In genomic region chr10:18230794-18231193, GRCh38 we compare ENCODE assay signal across 15 cellular contexts.
"Had no signal": no experiment of that assay in that cellular context is flagged by ENCODE, and none has a peak within 500 bp of the region (broad histone marks: within the 10 kb centered on the region; RNA-seq: fewer than 3 reads in every experiment).

No MANE protein-coding gene starts in this region.

- H3K79me2 ChIP-seq: parathyroid adenoma had no signal

- H3K9ac ChIP-seq: parathyroid adenoma had no signal

- H3K36me3 ChIP-seq: gastrocnemius medialis, thyroid gland, WERI-Rb-1 had no signal

- H3K9me3 Mint-ChIP-seq: activated naive CD4-positive, alpha-beta T cell treated with anti-CD3 and anti-CD28 coated beads for 36 hours; activated T-helper 1 cell treated with anti-CD3 and anti-CD28 coated beads, Interleukin-12 subunit alpha, Interleukin-12 subunit beta, Interleukin-2, Interleukin-4 antibody, amounts not matched to agents 30 ng/mL and 10 ng/mL and 1 ng/mL, durations not matched to agents 14 hours and 24 hours and 36 hours; brain; endodermal cell; stimulated activated effector memory CD8-positive, alpha-beta T cell treated with anti-CD3 and anti-CD28 coated beads, Interleukin-12 subunit alpha, Interleukin-12 subunit beta, amount 100 ng/mL, for 72 hours had no signal

- H3K4me1 Mint-ChIP-seq: activated CD4-positive, alpha-beta T cell treated with anti-CD3 and anti-CD28 coated beads for 36 hours; stimulated activated effector memory CD8-positive, alpha-beta T cell treated with anti-CD3 and anti-CD28 coated beads, Interleukin-12 subunit alpha, Interleukin-12 subunit beta, amount 100 ng/mL, for 72 hours had no signal

- H3K4me3 ChIP-seq: gastrocnemius medialis, smooth muscle cell, thyroid gland had no signal

- ATAC-seq: activated CD4-positive, alpha-beta T cell treated with anti-CD3 and anti-CD28 coated beads for 36 hours; activated CD8-positive, alpha-beta T cell treated with anti-CD3 and anti-CD28 coated beads, Interleukin-2, amount 10 ng/mL, durations not matched to agents 7 days and 5 days; gastrocnemius medialis; left ventricle myocardium superior; stimulated activated effector memory CD8-positive, alpha-beta T cell treated with anti-CD3 and anti-CD28 coated beads, Interleukin-12 subunit alpha, Interleukin-12 subunit beta, amount 100 ng/mL, for 72 hours had no signal

- H3K4me3 Mint-ChIP-seq: activated CD4-positive, alpha-beta T cell treated with anti-CD3 and anti-CD28 coated beads for 36 hours; activated CD8-positive, alpha-beta T cell treated with anti-CD3 and anti-CD28 coated beads, Interleukin-2, amount 10 ng/mL, durations not matched to agents 7 days and 5 days; activated naive CD4-positive, alpha-beta T cell treated with anti-CD3 and anti-CD28 coated beads for 36 hours; activated T-helper 1 cell treated with anti-CD3 and anti-CD28 coated beads, Interleukin-12 subunit alpha, Interleukin-12 subunit beta, Interleukin-2, Interleukin-4 antibody, amounts not matched to agents 30 ng/mL and 10 ng/mL and 1 ng/mL, durations not matched to agents 14 hours and 24 hours and 36 hours; brain; endodermal cell; stimulated activated effector memory CD8-positive, alpha-beta T cell treated with anti-CD3 and anti-CD28 coated beads, Interleukin-12 subunit alpha, Interleukin-12 subunit beta, amount 100 ng/mL, for 72 hours had no signal

- H3K27ac Mint-ChIP-seq: activated CD4-positive, alpha-beta T cell treated with anti-CD3 and anti-CD28 coated beads for 36 hours; activated CD8-positive, alpha-beta T cell treated with anti-CD3 and anti-CD28 coated beads, Interleukin-2, amount 10 ng/mL, durations not matched to agents 7 days and 5 days; activated naive CD4-positive, alpha-beta T cell treated with anti-CD3 and anti-CD28 coated beads for 36 hours; activated T-helper 1 cell treated with anti-CD3 and anti-CD28 coated beads, Interleukin-12 subunit alpha, Interleukin-12 subunit beta, Interleukin-2, Interleukin-4 antibody, amounts not matched to agents 30 ng/mL and 10 ng/mL and 1 ng/mL, durations not matched to agents 14 hours and 24 hours and 36 hours; brain; endodermal cell; stimulated activated effector memory CD8-positive, alpha-beta T cell treated with anti-CD3 and anti-CD28 coated beads, Interleukin-12 subunit alpha, Interleukin-12 subunit beta, amount 100 ng/mL, for 72 hours had no signal

- DNase-seq: activated CD4-positive, alpha-beta T cell treated with anti-CD3 and anti-CD28 coated beads for 36 hours; activated CD8-positive, alpha-beta T cell treated with anti-CD3 and anti-CD28 coated beads, Interleukin-2, amount 10 ng/mL, durations not matched to agents 7 days and 5 days; activated naive CD4-positive, alpha-beta T cell treated with anti-CD3 and anti-CD28 coated beads for 36 hours; cerebellar nuclear complex; endodermal cell; gastrocnemius medialis; left ventricle myocardium superior; T-helper 9 cell; thyroid gland; WERI-Rb-1 had no signal

- H3K27ac ChIP-seq: gastrocnemius medialis, parathyroid adenoma, thyroid gland, WERI-Rb-1 had no signal

- H3K36me3 Mint-ChIP-seq: brain; stimulated activated effector memory CD8-positive, alpha-beta T cell treated with anti-CD3 and anti-CD28 coated beads, Interleukin-12 subunit alpha, Interleukin-12 subunit beta, amount 100 ng/mL, for 72 hours had no signal

- H3K9me3 ChIP-seq: gastrocnemius medialis, thyroid gland had no signal

- H3K27me3 ChIP-seq: gastrocnemius medialis, thyroid gland had no signal

- H2AFZ ChIP-seq: parathyroid adenoma had no signal

- H3K4me2 ChIP-seq: smooth muscle cell had no signal

- H3K4me1 ChIP-seq: gastrocnemius medialis, parathyroid adenoma had no signal
